In the genomic region with DNA sequence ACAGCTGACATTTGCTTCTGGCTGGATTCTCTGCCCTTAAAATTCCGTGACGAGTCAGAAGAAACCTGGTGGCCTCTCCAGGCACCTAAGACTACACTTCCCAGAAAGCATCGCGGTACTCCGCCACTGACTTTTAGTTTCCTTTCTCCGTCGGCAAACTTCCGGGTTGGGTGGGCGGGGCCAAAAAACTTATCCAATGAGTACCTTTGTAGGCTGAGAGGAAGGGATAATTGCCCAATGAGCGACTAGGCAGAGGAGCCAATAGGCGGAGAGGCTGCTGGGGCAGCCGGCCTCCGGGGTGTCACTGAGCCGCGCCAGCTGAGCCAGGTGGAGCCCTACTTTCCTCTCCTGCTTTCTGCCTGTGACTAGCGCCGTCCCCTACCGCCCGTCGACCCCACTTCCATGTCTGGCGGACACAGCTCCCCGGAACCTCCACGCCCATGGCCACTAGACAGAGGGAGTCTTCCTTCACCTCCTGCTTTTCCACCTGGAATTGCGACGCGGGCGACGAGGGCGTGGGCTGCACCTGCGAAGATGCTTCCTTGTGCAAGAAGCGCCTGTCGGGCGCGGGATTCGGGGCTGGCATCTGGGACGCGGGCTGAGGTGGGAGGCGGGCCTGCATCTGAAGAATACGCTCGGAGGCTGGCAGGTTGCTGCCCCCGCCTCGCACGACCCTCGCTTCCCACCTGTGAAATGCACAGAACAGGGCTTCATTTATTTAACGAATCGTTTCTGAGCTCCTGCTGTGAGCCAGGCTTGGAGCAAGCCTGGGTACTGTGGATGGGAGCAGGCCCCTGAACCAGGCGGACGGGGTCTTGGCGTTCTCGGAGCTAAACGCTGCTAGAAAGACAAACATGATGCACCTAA, we compare ENCODE assay signal across 8 cellular contexts. TPM values are rescaled to one million over a fixed set of nuclear protein-coding genes. Genes with fewer than 3 reads are reported as not detected.
DNase-seq lines count a peak whose midpoint lies in the region; ATAC-seq and TF ChIP-seq lines count a peak whose summit lies in the region.

No MANE protein-coding gene starts in this region.

- no peaks in the 10 kb centered on the region for H3K27me3 ChIP-seq in smooth muscle cell (ENCODE audit: low read depth)

- no peaks in the 10 kb centered on the region for H3F3A ChIP-seq in smooth muscle cell (ENCODE audit: low read depth)

- DNase-seq in AG04449 (ENCODE audit: low read depth, low spot score) (peak; percentile 82), NCI-H2196 treated with DMSO at 0.1 percent for 48 hours (lab: John Stamatoyannopoulos, UW; ENCODE audit: unreplicated experiment) (peak; percentile 96), cardiac fibroblast (ENCODE audit: low read depth in 2 of 2) (peak; percentile 96 to 97), immature natural killer cell (peak; percentile 91 to 92 (median 92)), smooth muscle cell (lab: John Stamatoyannopoulos, UW; ENCODE audit: unreplicated experiment) (peak; percentile 61)

- H3K4me1 Mint-ChIP-seq in immature natural killer cell = peaks cover 27 to 28% of the 10 kb centered on the region in 2 donors

- H3K9me3 ChIP-seq in smooth muscle cell (replicated peaks; ENCODE audit: low read depth) = no peaks in the 10 kb centered on the region

- peaks cover 5% of the 10 kb centered on the region for H3K4me1 ChIP-seq in smooth muscle cell (ENCODE audit: low read depth)

- H3K9ac ChIP-seq in smooth muscle cell (ENCODE audit: low read depth) = peak overlapping the region; percentile 75

- WGBS in smooth muscle cell (ENCODE audit: low lambda C conversion rate) = 3% methylated on average over 47 of the region's 51 CpGs

- CTCF ChIA-PET in AG04449 (lab: Yijun Ruan, JAX) = interaction anchor here (0.7 to 1.3 kb wide), 5 partner anchors 15 to 197 kb away, joined by 3 to 4 read pairs (median 3); no protein-coding TSS in a partner anchor

- H3K9me3 Mint-ChIP-seq in immature natural killer cell = no peaks in the 10 kb centered on the region

- TF ChIP-seq CTCF in AG04449 (IDR thresholded peaks at IDR 0.05; ENCODE audit: insufficient read depth, low read length, missing control alignments) (no peak), WI38 (IDR thresholded peaks at IDR 0.05; ENCODE audit: low read depth, low read length) (no peak), cardiac fibroblast (IDR thresholded peaks at IDR 0.05; ENCODE audit: low read depth, low read length) (no peak), smooth muscle cell (IDR thresholded peaks at IDR 0.05; ENCODE audit: borderline replicate concordance, insufficient read depth, poor library complexity, severe bottlenecking) (no peak)

- no peaks in the 10 kb centered on the region for H3K36me3 ChIP-seq in smooth muscle cell (ENCODE audit: low read depth)

- peak overlapping the region; percentile 95 for H3K4me2 ChIP-seq in smooth muscle cell

- H3K4me3 ChIP-seq in AG04449 (ENCODE audit: low read depth, low read length) = peak overlapping the region; percentile 98
- H3K4me3 ChIP-seq in WI38 (ENCODE audit: low read depth, low read length) = peak overlapping the region; percentile 86
- H3K4me3 ChIP-seq in cardiac fibroblast (replicated peaks in 1 of 2; ENCODE audit: low read depth in 2 of 2, low read length in 2 of 2) = peak overlapping the region; percentile 77
- H3K4me3 ChIP-seq in smooth muscle cell = peak overlapping the region; percentile 91

- no peaks in the 10 kb centered on the region for H3K79me2 ChIP-seq in smooth muscle cell (ENCODE audit: low read depth)

- peak overlapping the region; percentile 94 for H2AFZ ChIP-seq in smooth muscle cell (ENCODE audit: low read depth)

- peak overlapping the region; percentile 19 for H3K27ac ChIP-seq in smooth muscle cell (ENCODE audit: low read depth)

- POLR2A ChIA-PET in AG04449 (lab: Yijun Ruan, JAX) = no interaction called here

- peaks cover 1 to 2% (median 2%) of the 10 kb centered on the region in 3 donors for H3K27me3 Mint-ChIP-seq in immature natural killer cell (ENCODE audit: low read depth in 3 of 3)

- ATAC-seq in GM18907 (IDR thresholded peaks at IDR 0.05; ENCODE audit: unreplicated experiment) = peak; percentile 97
- peak; percentile 99 for ATAC-seq in HG03139 (IDR thresholded peaks at IDR 0.05; ENCODE audit: unreplicated experiment)

- H4K20me1 ChIP-seq in smooth muscle cell (ENCODE audit: low read depth) = no peaks in the 10 kb centered on the region

- peaks cover 0 to 2% (median 0%) of the 10 kb centered on the region in 3 donors for H3K36me3 Mint-ChIP-seq in immature natural killer cell

- H3K27ac Mint-ChIP-seq in immature natural killer cell = peak overlapping the region; percentile 80 to 92 (median 88)

- H3K4me3 Mint-ChIP-seq in immature natural killer cell = peak overlapping the region; percentile 90 to 98 (median 96)

RNA-seq across cellular contexts. Expression of gene ARHGAP17, which starts 16.5 kb away (rescaled TPM):
- 10 to 100 TPM; 12.0 to 35.9 (median 14.5) TPM for polyA plus RNA-seq in immature natural killer cell
- 24.1 and 34.6 TPM in 2 replicates for total RNA-seq in smooth muscle cell
- polyA plus RNA-seq in smooth muscle cell = 38.3 and 40.5 TPM in 2 replicates

Comparison
In these comparisons a context has a peak if more than half of its experiments do, and no peak if none do; other contexts are left out.
1. Peak in every context shown above with its lines: DNase-seq, ATAC-seq, H3K4me3 ChIP-seq and H3K27ac ChIP-seq.